In the genomic region with DNA sequence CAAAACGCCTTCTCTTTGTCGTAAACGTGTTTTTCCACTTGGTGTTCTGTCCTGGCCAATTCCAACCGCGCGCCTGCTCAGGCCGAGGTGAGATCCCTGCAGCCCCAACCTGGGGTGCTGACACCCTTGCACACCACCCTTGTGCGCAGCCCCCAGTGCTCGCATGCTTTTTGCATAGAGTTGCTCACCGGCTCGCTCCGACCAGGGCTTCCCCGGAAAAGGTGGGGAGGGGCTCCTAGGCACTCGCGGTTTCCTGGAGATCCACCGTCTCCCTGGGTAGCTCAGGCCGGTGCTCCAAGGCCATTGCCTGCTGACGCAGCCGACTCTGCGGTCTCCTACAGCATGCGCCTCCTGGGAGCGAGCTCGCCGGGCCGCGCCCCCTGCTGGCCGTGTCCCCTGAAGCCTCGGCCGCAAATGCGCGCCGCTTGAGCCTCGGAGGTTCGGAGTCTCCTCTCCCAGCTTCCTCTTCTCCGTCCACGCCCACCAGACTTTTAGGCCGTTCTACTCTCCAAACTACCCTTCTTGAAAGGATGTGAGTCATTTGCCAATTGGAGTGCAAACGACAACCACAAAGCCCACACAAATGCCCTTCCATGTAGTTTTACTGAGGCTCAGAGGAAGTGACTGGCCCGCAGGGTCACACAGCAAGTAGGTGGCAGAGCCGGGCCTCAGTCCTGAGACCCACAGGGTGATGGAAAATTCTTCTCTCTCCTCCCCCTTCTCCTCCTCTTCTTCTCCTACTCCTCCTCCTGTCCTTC, we compare ENCODE assay signal across 8 cellular contexts. TPM values are rescaled to one million over a fixed set of nuclear protein-coding genes. Genes with fewer than 3 reads are reported as not detected.
A peak's percentile ranks its signal among the peaks of the same experiment; 100 is the strongest.
DNase-seq lines count a peak whose midpoint lies in the region; ATAC-seq, FAIRE-seq and TF ChIP-seq lines count a peak whose summit lies in the region.

No MANE protein-coding gene starts in this region.

- H3K27me3 Mint-ChIP-seq in activated T-helper 1 cell treated with anti-CD3 and anti-CD28 coated beads, Interleukin-12 subunit alpha, Interleukin-12 subunit beta, Interleukin-2, Interleukin-4 antibody, amounts not matched to agents 30 ng/mL and 10 ng/mL and 1 ng/mL, durations not matched to agents 14 hours and 24 hours and 36 hours (ENCODE audit: insufficient read depth), result no peaks in the 10 kb centered on the region
- no peaks in the 10 kb centered on the region for H3K27me3 Mint-ChIP-seq in naive thymus-derived CD4-positive, alpha-beta T cell
- H3K27me3 Mint-ChIP-seq in stimulated activated memory B cell treated with anti-CD40 and anti-IgM and Interleukin-4, amounts not matched to agents 10 μg/mL and 1 μg/mL and 100 μg/mL, for 72 hours, result peaks cover 4% of the 10 kb centered on the region

- peak overlapping the region; percentile 48; the same call in 1 of the 2 replicates for H3K9ac ChIP-seq in HUES64 (ENCODE audit: low read depth, low read length)

- H3K36me3 ChIP-seq in HUES64 (ENCODE audit: insufficient read depth, low read length), result no peaks in the 10 kb centered on the region
- no peaks in the 10 kb centered on the region for H3K36me3 ChIP-seq in naive thymus-derived CD4-positive, alpha-beta T cell (ENCODE audit: control insufficient read depth in 2 of 3, insufficient read depth in 3 of 3, low read length in 3 of 3)

- H3K4me3 ChIP-seq in HUES64 (ENCODE audit: low read length) (peak overlapping the region; percentile 53), fibroblast of mammary gland (ENCODE audit: control insufficient read depth, low read depth, low read length) (peak overlapping the region; percentile 55)
- peak overlapping the region; percentile 48 for H3K4me3 ChIP-seq in naive thymus-derived CD4-positive, alpha-beta T cell (ENCODE audit: low read length)

- peak overlapping the region; percentile 80 for H3K4me3 Mint-ChIP-seq in activated T-helper 1 cell treated with anti-CD3 and anti-CD28 coated beads, Interleukin-12 subunit alpha, Interleukin-12 subunit beta, Interleukin-2, Interleukin-4 antibody, amounts not matched to agents 30 ng/mL and 10 ng/mL and 1 ng/mL, durations not matched to agents 14 hours and 24 hours and 36 hours
- H3K4me3 Mint-ChIP-seq in naive thymus-derived CD4-positive, alpha-beta T cell, result peak overlapping the region; percentile 77 to 94 (median 82)
- H3K4me3 Mint-ChIP-seq in stimulated activated memory B cell treated with anti-CD40 and anti-IgM and Interleukin-4, amounts not matched to agents 10 μg/mL and 1 μg/mL and 100 μg/mL, for 72 hours, result peak overlapping the region; percentile 74

- peak; percentile 71 for TF ChIP-seq CTCF in fibroblast of mammary gland (conservative IDR thresholded peaks at IDR 0.05; ENCODE audit: control insufficient read depth, insufficient read depth, low read depth, low read length)

- no peaks in the 10 kb centered on the region for H3K9me3 ChIP-seq in HUES64 (ENCODE audit: insufficient read depth, low read depth, low read length)
- no peaks in the 10 kb centered on the region for H3K9me3 ChIP-seq in naive thymus-derived CD4-positive, alpha-beta T cell (ENCODE audit: control insufficient read depth in 2 of 3, low read length in 3 of 3)

- peaks cover 7% of the 10 kb centered on the region for H3K9me3 Mint-ChIP-seq in activated T-helper 1 cell treated with anti-CD3 and anti-CD28 coated beads, Interleukin-12 subunit alpha, Interleukin-12 subunit beta, Interleukin-2, Interleukin-4 antibody, amounts not matched to agents 30 ng/mL and 10 ng/mL and 1 ng/mL, durations not matched to agents 14 hours and 24 hours and 36 hours
- H3K9me3 Mint-ChIP-seq in naive thymus-derived CD4-positive, alpha-beta T cell, result no peaks in the 10 kb centered on the region
- H3K9me3 Mint-ChIP-seq in stimulated activated memory B cell treated with anti-CD40 and anti-IgM and Interleukin-4, amounts not matched to agents 10 μg/mL and 1 μg/mL and 100 μg/mL, for 72 hours, result peaks cover 2% of the 10 kb centered on the region

- POLR2A ChIA-PET in naive thymus-derived CD4-positive, alpha-beta T cell (lab: Charles Lee), result interaction anchor here (1.0 to 1.7 kb wide), 3 partner anchors 9 to 288 kb away, joined by 4 to 15 read pairs (median 4); a partner anchor contains a TSS

- peaks cover 60% of the 10 kb centered on the region for H3K4me1 Mint-ChIP-seq in activated T-helper 1 cell treated with anti-CD3 and anti-CD28 coated beads, Interleukin-12 subunit alpha, Interleukin-12 subunit beta, Interleukin-2, Interleukin-4 antibody, amounts not matched to agents 30 ng/mL and 10 ng/mL and 1 ng/mL, durations not matched to agents 14 hours and 24 hours and 36 hours (ENCODE audit: low read depth)
- H3K4me1 Mint-ChIP-seq in naive thymus-derived CD4-positive, alpha-beta T cell, result peaks cover 7 to 49% (median 14%) of the 10 kb centered on the region in 7 donors
- H3K4me1 Mint-ChIP-seq in stimulated activated memory B cell treated with anti-CD40 and anti-IgM and Interleukin-4, amounts not matched to agents 10 μg/mL and 1 μg/mL and 100 μg/mL, for 72 hours, result peaks cover 22% of the 10 kb centered on the region

- H3K27ac ChIP-seq in HUES64 (ENCODE audit: low read depth, low read length), result no peak overlapping the region
- peak overlapping the region; percentile 18 for H3K27ac ChIP-seq in naive thymus-derived CD4-positive, alpha-beta T cell (ENCODE audit: low read depth, low read length)

- ATAC-seq in GM21515 (IDR thresholded peaks at IDR 0.05; ENCODE audit: unreplicated experiment), result peak; percentile 67
- ATAC-seq in naive thymus-derived CD4-positive, alpha-beta T cell, result peak; percentile 95
- ATAC-seq in stimulated activated memory B cell treated with anti-CD40 and anti-IgM and Interleukin-4, amounts not matched to agents 10 μg/mL and 1 μg/mL and 100 μg/mL, for 72 hours, result peak; percentile 92

- peaks cover 10% of the 10 kb centered on the region; the same call in 1 of the 2 replicates for H3K27me3 ChIP-seq in HUES64 (ENCODE audit: insufficient read depth, low read length)
- no peaks in the 10 kb centered on the region for H3K27me3 ChIP-seq in naive thymus-derived CD4-positive, alpha-beta T cell (ENCODE audit: control insufficient read depth in 2 of 2, insufficient read depth in 2 of 2, low read length in 2 of 2)

- H3K36me3 Mint-ChIP-seq in activated T-helper 1 cell treated with anti-CD3 and anti-CD28 coated beads, Interleukin-12 subunit alpha, Interleukin-12 subunit beta, Interleukin-2, Interleukin-4 antibody, amounts not matched to agents 30 ng/mL and 10 ng/mL and 1 ng/mL, durations not matched to agents 14 hours and 24 hours and 36 hours (ENCODE audit: low read depth), result no peaks in the 10 kb centered on the region
- no peaks in the 10 kb centered on the region for H3K36me3 Mint-ChIP-seq in naive thymus-derived CD4-positive, alpha-beta T cell
- H3K36me3 Mint-ChIP-seq in stimulated activated memory B cell treated with anti-CD40 and anti-IgM and Interleukin-4, amounts not matched to agents 10 μg/mL and 1 μg/mL and 100 μg/mL, for 72 hours, result no peaks in the 10 kb centered on the region

- peak overlapping the region; percentile 92 for H3K27ac Mint-ChIP-seq in activated T-helper 1 cell treated with anti-CD3 and anti-CD28 coated beads, Interleukin-12 subunit alpha, Interleukin-12 subunit beta, Interleukin-2, Interleukin-4 antibody, amounts not matched to agents 30 ng/mL and 10 ng/mL and 1 ng/mL, durations not matched to agents 14 hours and 24 hours and 36 hours
- peak overlapping the region; percentile 7 to 93 (median 60) for H3K27ac Mint-ChIP-seq in naive thymus-derived CD4-positive, alpha-beta T cell
- peak overlapping the region; percentile 73 for H3K27ac Mint-ChIP-seq in stimulated activated memory B cell treated with anti-CD40 and anti-IgM and Interleukin-4, amounts not matched to agents 10 μg/mL and 1 μg/mL and 100 μg/mL, for 72 hours

- 7% methylated on average over 40 of the region's 40 CpGs for WGBS in HUES64

- DNase-seq in DMS153 treated with DMSO at 0.1 percent for 48 hours (lab: John Stamatoyannopoulos, UW; ENCODE audit: unreplicated experiment) (peak; percentile 87), RCC 7860 (ENCODE audit: low spot score) (peak; percentile 100), fibroblast of mammary gland (ENCODE audit: low read depth) (peak; percentile 100)
- DNase-seq in activated T-helper 1 cell treated with anti-CD3 and anti-CD28 coated beads, Interleukin-12 subunit alpha, Interleukin-12 subunit beta, Interleukin-2, Interleukin-4 antibody, amounts not matched to agents 30 ng/mL and 10 ng/mL and 1 ng/mL, durations not matched to agents 14 hours and 24 hours and 36 hours (ENCODE audit: low spot score), result peak; percentile 90
- peak; percentile 62 to 93 (median 77) for DNase-seq in naive thymus-derived CD4-positive, alpha-beta T cell

- no peaks in the 10 kb centered on the region for H3K4me1 ChIP-seq in HUES64 (ENCODE audit: insufficient read depth, low read length)
- peaks cover 5 to 6% of the 10 kb centered on the region in 2 donors for H3K4me1 ChIP-seq in naive thymus-derived CD4-positive, alpha-beta T cell (ENCODE audit: control insufficient read depth in 2 of 2, insufficient read depth in 2 of 2, low read length in 2 of 2)

- intact Hi-C loops in activated T-helper 1 cell treated with anti-CD3 and anti-CD28 coated beads, Interleukin-12 subunit alpha, Interleukin-12 subunit beta, Interleukin-2, Interleukin-4 antibody, amounts not matched to agents 30 ng/mL and 10 ng/mL and 1 ng/mL, durations not matched to agents 14 hours and 24 hours and 36 hours (cut with micrococcal nuclease), result loop anchor here (1.0 to 5.0 kb wide), 6 partner anchors 42 to 356 kb away; a partner anchor contains a TSS
- intact Hi-C loops in naive thymus-derived CD4-positive, alpha-beta T cell (cut with micrococcal nuclease), result loop anchor here (1.0 to 5.0 kb wide), 10 partner anchors 42 to 467 kb away; a partner anchor contains a TSS

- FAIRE-seq in RCC 7860 (lab: Jason Lieb, UNC), result peak; percentile 96

- CTCF ChIA-PET in naive thymus-derived CD4-positive, alpha-beta T cell (lab: Charles Lee), result interaction anchor here (0.6 to 1.7 kb wide), 18 partner anchors 9 to 713 kb away, joined by 3 to 6 read pairs (median 4); a partner anchor contains a TSS

RNA-seq across cellular contexts. Expression of a gene that starts 7.2 kb away (rescaled TPM):
- 11.3 TPM for polyA plus RNA-seq in HUES64 (2013, experiment 1 of 2)
- 13.8 TPM for polyA plus RNA-seq in HUES64 (2013, experiment 2 of 2)
- 43.3 and 52.2 TPM in 2 replicates for total RNA-seq in activated T-helper 1 cell treated with anti-CD3 and anti-CD28 coated beads, Interleukin-12 subunit alpha, Interleukin-12 subunit beta, Interleukin-2, Interleukin-4 antibody, amounts not matched to agents 30 ng/mL and 10 ng/mL and 1 ng/mL, durations not matched to agents 14 hours and 24 hours and 36 hours
- total RNA-seq in naive thymus-derived CD4-positive, alpha-beta T cell, result 10 to 100 TPM in 3 of 5 experiments, 1 to 10 TPM in 2; 4.5 to 24.0 (median 15.9) TPM
- 1 to 10 TPM; 1.6 to 2.6 TPM for polyA plus RNA-seq in naive thymus-derived CD4-positive, alpha-beta T cell

RNA-seq across cellular contexts. Expression of a gene that starts 28.9 kb away (rescaled TPM):
- 0.40 TPM for polyA plus RNA-seq in HUES64 (2013, experiment 1 of 2)
- 0.89 TPM for polyA plus RNA-seq in HUES64 (2013, experiment 2 of 2)
- 0.13 and 0.39 TPM in 2 replicates for total RNA-seq in activated T-helper 1 cell treated with anti-CD3 and anti-CD28 coated beads, Interleukin-12 subunit alpha, Interleukin-12 subunit beta, Interleukin-2, Interleukin-4 antibody, amounts not matched to agents 30 ng/mL and 10 ng/mL and 1 ng/mL, durations not matched to agents 14 hours and 24 hours and 36 hours
- total RNA-seq in naive thymus-derived CD4-positive, alpha-beta T cell, result not detected
- not detected for polyA plus RNA-seq in naive thymus-derived CD4-positive, alpha-beta T cell

RNA-seq across cellular contexts. Expression of a gene that starts 42.3 kb away (rescaled TPM):
- 168 TPM for polyA plus RNA-seq in HUES64 (2013, experiment 1 of 2)
- polyA plus RNA-seq in HUES64 (2013, experiment 2 of 2), result 161 TPM
- 114 and 120 TPM in 2 replicates for total RNA-seq in activated T-helper 1 cell treated with anti-CD3 and anti-CD28 coated beads, Interleukin-12 subunit alpha, Interleukin-12 subunit beta, Interleukin-2, Interleukin-4 antibody, amounts not matched to agents 30 ng/mL and 10 ng/mL and 1 ng/mL, durations not matched to agents 14 hours and 24 hours and 36 hours
- 10 to 100 TPM; 62.3 to 96.6 (median 90.7) TPM for total RNA-seq in naive thymus-derived CD4-positive, alpha-beta T cell
- 100 to 1,000 TPM; 103 TPM for polyA plus RNA-seq in naive thymus-derived CD4-positive, alpha-beta T cell

RNA-seq across cellular contexts. Expression of a gene that starts 45.6 kb away (rescaled TPM):
- not detected for polyA plus RNA-seq in HUES64 (2013, experiment 1 of 2)
- not detected for polyA plus RNA-seq in HUES64 (2013, experiment 2 of 2)
- not detected in 2 replicates for total RNA-seq in activated T-helper 1 cell treated with anti-CD3 and anti-CD28 coated beads, Interleukin-12 subunit alpha, Interleukin-12 subunit beta, Interleukin-2, Interleukin-4 antibody, amounts not matched to agents 30 ng/mL and 10 ng/mL and 1 ng/mL, durations not matched to agents 14 hours and 24 hours and 36 hours
- not detected for total RNA-seq in naive thymus-derived CD4-positive, alpha-beta T cell
- polyA plus RNA-seq in naive thymus-derived CD4-positive, alpha-beta T cell, result not detected

RNA-seq across cellular contexts. Expression of a gene that starts 52.2 kb away (rescaled TPM):
- polyA plus RNA-seq in HUES64 (2013, experiment 1 of 2), result not detected
- 0.51 TPM for polyA plus RNA-seq in HUES64 (2013, experiment 2 of 2)
- total RNA-seq in activated T-helper 1 cell treated with anti-CD3 and anti-CD28 coated beads, Interleukin-12 subunit alpha, Interleukin-12 subunit beta, Interleukin-2, Interleukin-4 antibody, amounts not matched to agents 30 ng/mL and 10 ng/mL and 1 ng/mL, durations not matched to agents 14 hours and 24 hours and 36 hours, result 0.83 and 0.93 TPM in 2 replicates
- 1 to 10 TPM in 1 of 5 experiments, under 1 TPM in 4; 0.24 to 1.6 (median 0.88) TPM for total RNA-seq in naive thymus-derived CD4-positive, alpha-beta T cell
- not detected for polyA plus RNA-seq in naive thymus-derived CD4-positive, alpha-beta T cell
